Comparison of ENCODE assay signal across 1 cellular context in the genomic region with DNA sequence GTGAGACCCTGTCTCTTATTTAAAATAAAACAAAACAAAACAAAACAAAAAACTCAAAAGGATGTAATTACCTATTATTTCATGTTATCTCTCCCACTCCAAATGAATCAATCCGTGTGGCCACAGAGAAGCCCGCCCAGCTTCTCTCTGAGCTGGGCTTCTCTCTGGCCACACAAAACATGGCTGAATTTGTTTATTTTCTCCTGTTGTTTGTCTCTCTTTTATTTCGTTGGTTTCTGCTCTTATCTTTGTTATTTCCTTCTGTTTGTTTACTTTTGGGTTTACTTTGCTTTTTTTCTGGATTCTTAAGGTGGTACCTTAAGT.
TF ChIP-seq lines count a peak whose summit lies in the region.

No MANE protein-coding gene starts in this region.

TF ChIP-seq in IMR-90, 13 proteins besides CTCF, POLR2A, EP300 and RAD21 (continued from another document):
- TF ChIP-seq, protein P1, sequence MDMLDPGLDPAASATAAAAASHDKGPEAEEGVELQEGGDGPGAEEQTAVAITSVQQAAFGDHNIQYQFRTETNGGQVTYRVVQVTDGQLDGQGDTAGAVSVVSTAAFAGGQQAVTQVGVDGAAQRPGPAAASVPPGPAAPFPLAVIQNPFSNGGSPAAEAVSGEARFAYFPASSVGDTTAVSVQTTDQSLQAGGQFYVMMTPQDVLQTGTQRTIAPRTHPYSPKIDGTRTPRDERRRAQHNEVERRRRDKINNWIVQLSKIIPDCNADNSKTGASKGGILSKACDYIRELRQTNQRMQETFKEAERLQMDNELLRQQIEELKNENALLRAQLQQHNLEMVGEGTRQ (IDR thresholded peaks at IDR 0.05; ENCODE audit: low read depth, low read length), result no peak
- TF ChIP-seq MAFK (IDR thresholded peaks at IDR 0.05; ENCODE audit: low read depth, low read length) (no peak), MXI1 (IDR thresholded peaks at IDR 0.05; ENCODE audit: borderline replicate concordance, low read depth, low read length) (no peak), MAZ (IDR thresholded peaks at IDR 0.05; ENCODE audit: borderline replicate concordance, low read depth, low read length) (no peak), BHLHE40 (IDR thresholded peaks at IDR 0.05; ENCODE audit: low read depth, low read length) (no peak), CHD1 (IDR thresholded peaks at IDR 0.05; ENCODE audit: low read depth, low read length) (no peak), NFE2L2 (IDR thresholded peaks at IDR 0.05; ENCODE audit: low read depth, low read length) (no peak)
- TF ChIP-seq, protein P2, sequence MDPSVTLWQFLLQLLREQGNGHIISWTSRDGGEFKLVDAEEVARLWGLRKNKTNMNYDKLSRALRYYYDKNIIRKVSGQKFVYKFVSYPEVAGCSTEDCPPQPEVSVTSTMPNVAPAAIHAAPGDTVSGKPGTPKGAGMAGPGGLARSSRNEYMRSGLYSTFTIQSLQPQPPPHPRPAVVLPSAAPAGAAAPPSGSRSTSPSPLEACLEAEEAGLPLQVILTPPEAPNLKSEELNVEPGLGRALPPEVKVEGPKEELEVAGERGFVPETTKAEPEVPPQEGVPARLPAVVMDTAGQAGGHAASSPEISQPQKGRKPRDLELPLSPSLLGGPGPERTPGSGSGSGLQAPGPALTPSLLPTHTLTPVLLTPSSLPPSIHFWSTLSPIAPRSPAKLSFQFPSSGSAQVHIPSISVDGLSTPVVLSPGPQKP (IDR thresholded peaks at IDR 0.05; ENCODE audit: borderline replicate concordance, low read depth, low read length), result no peak
